In the genomic region with DNA sequence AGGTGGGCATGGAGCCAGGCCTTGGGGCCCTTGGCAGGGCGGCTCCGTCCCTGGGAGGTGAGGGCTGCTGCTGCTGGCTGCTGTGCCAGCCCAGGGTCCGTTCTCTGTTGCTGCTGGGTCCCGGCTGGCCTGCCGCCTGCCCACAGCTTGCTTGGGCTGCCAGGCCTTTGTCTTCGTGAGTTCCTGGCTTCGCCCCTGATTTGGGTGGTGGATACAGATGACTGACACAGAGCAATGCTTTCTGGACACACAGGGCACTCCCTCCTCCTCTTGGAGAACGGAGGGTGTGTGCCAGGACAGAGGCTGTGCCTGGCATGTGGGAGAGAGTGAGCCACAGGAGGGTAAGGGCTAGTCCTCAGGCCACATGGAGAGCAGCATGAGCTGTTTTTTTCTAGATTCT, we compare ENCODE assay signal across 18 cellular contexts.
DNase-seq lines count a peak whose midpoint lies in the region; ATAC-seq, FAIRE-seq and TF ChIP-seq lines count a peak whose summit lies in the region.
"Had no signal": no experiment of that assay in that cellular context is flagged by ENCODE, and none has a peak within 500 bp of the region (broad histone marks: within the 10 kb centered on the region; RNA-seq: fewer than 3 reads in every experiment).

No MANE protein-coding gene starts in this region.

- no peaks in the 10 kb centered on the region; a peak in 1 of 7 replicates for H3K4me1 ChIP-seq in H1 (replicated peaks in 1 of 4; ENCODE audit: control insufficient read depth in 3 of 4, insufficient read depth in 4 of 4, low read length in 3 of 4)
- H3K4me1 ChIP-seq: body of pancreas, HAP-1 had no signal

- H2AFZ ChIP-seq in H1 (ENCODE audit: low read length) = 0 out of 2 replicates have a peak overlapping the region, but pooled peaks have one; percentile 40

- H3K9me3 Mint-ChIP-seq in natural killer cell treated with Interleukin-12 subunit alpha and Interleukin-12 subunit beta and Interleukin-15 and Interleukin-18, amount 100 ng/mL, for 72 hours = no peaks in the 10 kb centered on the region
- H3K9me3 Mint-ChIP-seq in natural killer cell = no peaks in the 10 kb centered on the region
- H3K9me3 Mint-ChIP-seq in activated naive CD8-positive, alpha-beta T cell treated with anti-CD3 and anti-CD28 coated beads for 36 hours = no peaks in the 10 kb centered on the region
- H3K9me3 Mint-ChIP-seq: activated CD4-positive, alpha-beta memory T cell treated with anti-CD3 and anti-CD28 coated beads, Interleukin-2, amount 10 ng/mL, durations not matched to agents 7 days and 5 days; activated T-helper 2 cell treated with anti-CD3 and anti-CD28 coated beads, Interferon-gamma antibody, Interleukin-2, Interleukin-4, amounts not matched to agents 10 μg/mL and 5 μg/mL and 100 μg/mL, durations not matched to agents 14 hours and 24 hours and 36 hours had no signal

- no peak overlapping the region for H3K4me3 Mint-ChIP-seq in natural killer cell treated with Interleukin-12 subunit alpha and Interleukin-12 subunit beta and Interleukin-15 and Interleukin-18, amount 100 ng/mL, for 72 hours
- H3K4me3 Mint-ChIP-seq in natural killer cell = no peak overlapping the region
- H3K4me3 Mint-ChIP-seq in activated naive CD8-positive, alpha-beta T cell treated with anti-CD3 and anti-CD28 coated beads for 36 hours = no peak overlapping the region
- H3K4me3 Mint-ChIP-seq: activated CD4-positive, alpha-beta memory T cell treated with anti-CD3 and anti-CD28 coated beads, Interleukin-2, amount 10 ng/mL, durations not matched to agents 7 days and 5 days had no signal

- POLR2A ChIA-PET in H1 (lab: Charles Lee; ENCODE audit: partially characterized antibody) = no interaction called here

- H3K27ac Mint-ChIP-seq in natural killer cell treated with Interleukin-12 subunit alpha and Interleukin-12 subunit beta and Interleukin-15 and Interleukin-18, amount 100 ng/mL, for 72 hours = no peak overlapping the region
- H3K27ac Mint-ChIP-seq in natural killer cell = no peak overlapping the region
- H3K27ac Mint-ChIP-seq in activated naive CD8-positive, alpha-beta T cell treated with anti-CD3 and anti-CD28 coated beads for 36 hours = no peak overlapping the region
- H3K27ac Mint-ChIP-seq: activated CD4-positive, alpha-beta memory T cell treated with anti-CD3 and anti-CD28 coated beads, Interleukin-2, amount 10 ng/mL, durations not matched to agents 7 days and 5 days; activated T-helper 2 cell treated with anti-CD3 and anti-CD28 coated beads, Interferon-gamma antibody, Interleukin-2, Interleukin-4, amounts not matched to agents 10 μg/mL and 5 μg/mL and 100 μg/mL, durations not matched to agents 14 hours and 24 hours and 36 hours had no signal

- H3K36me3 Mint-ChIP-seq in natural killer cell treated with Interleukin-12 subunit alpha and Interleukin-12 subunit beta and Interleukin-15 and Interleukin-18, amount 100 ng/mL, for 72 hours = no peaks in the 10 kb centered on the region
- H3K36me3 Mint-ChIP-seq in natural killer cell = no peaks in the 10 kb centered on the region
- H3K36me3 Mint-ChIP-seq in activated naive CD8-positive, alpha-beta T cell treated with anti-CD3 and anti-CD28 coated beads for 36 hours = no peaks in the 10 kb centered on the region

- no peaks in the 10 kb centered on the region for H3K79me1 ChIP-seq in H1 (ENCODE audit: low read depth, low read length)

- no peak overlapping the region for H2BK5ac ChIP-seq in H1 (ENCODE audit: low read depth, low read length)

- H3K4me3 ChIP-seq in H1 (ENCODE audit: extremely low read depth in 1 of 4, insufficient read depth in 2 of 4, low read depth in 3 of 4, low read length in 4 of 4) = no peak overlapping the region
- H3K4me3 ChIP-seq: body of pancreas, HAP-1, SJCRH30, smooth muscle cell had no signal

- H3K27me3 ChIP-seq in H1 (replicated peaks in 1 of 4; ENCODE audit: control insufficient read depth in 3 of 4, extremely low read depth in 1 of 4, insufficient read depth in 3 of 4, low read length in 3 of 4) = no peaks in the 10 kb centered on the region
- H3K27me3 ChIP-seq: body of pancreas, SJCRH30 had no signal

- no peak overlapping the region for H2BK120ac ChIP-seq in H1 (replicated peaks; ENCODE audit: low read depth, low read length)

- H2BK20ac ChIP-seq in H1 (ENCODE audit: low read length) = no peak overlapping the region

- TF ChIP-seq POLR2A in H1 (IDR thresholded peaks at IDR 0.05; ENCODE audit: control extremely low read depth in 1 of 2, low read depth in 2 of 2, low read length in 2 of 2) = no peak

- no peak overlapping the region for H4K8ac ChIP-seq in H1 (ENCODE audit: extremely low read depth, insufficient read depth, low read length)

- WGBS in H1 (ENCODE audit: extremely low coverage in 1 of 2, insufficient coverage in 1 of 2, insufficient read length in 1 of 2, insufficient replicate concordance in 2 of 2, low coverage in 1 of 2, low lambda C conversion rate in 2 of 2, missing lambda C conversion rate in 1 of 2), 2 experiments = 95% methylated on average over 8 of the region's 8 CpGs; no CpG with 5 or more reads in 1 of the 2 experiments

- intact Hi-C loops in natural killer cell (cut with micrococcal nuclease) = no loop called here

- no peak overlapping the region for H3K4me2 ChIP-seq in H1 (ENCODE audit: insufficient read depth in 1 of 2, low read depth in 2 of 2, low read length in 2 of 2)
- H3K4me2 ChIP-seq: smooth muscle cell had no signal

- peaks cover 3 to 7% of the 10 kb centered on the region in 2 donors for H3K27me3 Mint-ChIP-seq in natural killer cell treated with Interleukin-12 subunit alpha and Interleukin-12 subunit beta and Interleukin-15 and Interleukin-18, amount 100 ng/mL, for 72 hours
- no peaks in the 10 kb centered on the region for H3K27me3 Mint-ChIP-seq in natural killer cell (ENCODE audit: low read depth in 2 of 2)
- H3K27me3 Mint-ChIP-seq in activated naive CD8-positive, alpha-beta T cell treated with anti-CD3 and anti-CD28 coated beads for 36 hours = no peaks in the 10 kb centered on the region

- no peak for TF ChIP-seq CTCF in natural killer cell (IDR thresholded peaks at IDR 0.05)
- TF ChIP-seq CTCF in H1 (IDR thresholded peaks at IDR 0.05; ENCODE audit: control extremely low read depth in 1 of 3, insufficient read depth in 1 of 3, low read depth in 1 of 3, low read length in 3 of 3) = no peak

- H4K20me1 ChIP-seq in H1 (replicated peaks in 1 of 2; ENCODE audit: control insufficient read depth in 1 of 2, insufficient read depth in 2 of 2, low read length in 2 of 2) = no peaks in the 10 kb centered on the region

- no peaks in the 10 kb centered on the region for H3K4me1 Mint-ChIP-seq in natural killer cell treated with Interleukin-12 subunit alpha and Interleukin-12 subunit beta and Interleukin-15 and Interleukin-18, amount 100 ng/mL, for 72 hours (ENCODE audit: low read depth in 2 of 2)
- no peaks in the 10 kb centered on the region for H3K4me1 Mint-ChIP-seq in natural killer cell
- H3K4me1 Mint-ChIP-seq in activated naive CD8-positive, alpha-beta T cell treated with anti-CD3 and anti-CD28 coated beads for 36 hours = no peaks in the 10 kb centered on the region
- H3K4me1 Mint-ChIP-seq: activated CD4-positive, alpha-beta memory T cell treated with anti-CD3 and anti-CD28 coated beads, Interleukin-2, amount 10 ng/mL, durations not matched to agents 7 days and 5 days had no signal

- no peaks in the 10 kb centered on the region for H3K9me3 ChIP-seq in H1 (ENCODE audit: insufficient read depth in 2 of 2, low read depth in 1 of 2, low read length in 1 of 2)
- H3K9me3 ChIP-seq: body of pancreas, HAP-1, SJCRH30 had no signal

- no peak for TF ChIP-seq RAD21 in H1 (IDR thresholded peaks at IDR 0.05 in 1 of 2, conservative IDR thresholded peaks at IDR 0.05 in 1 of 2; ENCODE audit: low read depth in 2 of 2, low read length in 2 of 2)

- no peaks in the 10 kb centered on the region for H3K23me2 ChIP-seq in H1 (ENCODE audit: low read depth, low read length)

- H3K9ac ChIP-seq in H1 (replicated peaks in 1 of 4; ENCODE audit: extremely low read depth in 1 of 4, low read depth in 3 of 4, low read length in 3 of 4) = no peak overlapping the region

- no peak overlapping the region for H4K91ac ChIP-seq in H1 (replicated peaks; ENCODE audit: insufficient read length, low read length)

- no peak overlapping the region for H2BK12ac ChIP-seq in H1 (ENCODE audit: low read depth, low read length)

- H3K14ac ChIP-seq in H1 (ENCODE audit: insufficient read length) = no peak overlapping the region

- no peak overlapping the region for H4K5ac ChIP-seq in H1 (ENCODE audit: insufficient read length, low read depth, low read length)

- no peak for ATAC-seq in natural killer cell treated with Interleukin-12 subunit alpha and Interleukin-12 subunit beta and Interleukin-15 and Interleukin-18, amount 100 ng/mL, for 72 hours
- ATAC-seq in natural killer cell (no peak), GM18498 (IDR thresholded peaks at IDR 0.05; ENCODE audit: unreplicated experiment) (no peak)
- ATAC-seq: body of pancreas, left colon had no signal

- H3K4ac ChIP-seq in H1 (replicated peaks; ENCODE audit: insufficient read length, low read depth, low read length) = no peak overlapping the region

- FAIRE-seq in H1 (lab: Jason Lieb, UNC) = no peak

- no peak overlapping the region for H3K27ac ChIP-seq in H1 (ENCODE audit: low read depth, low read length)
- H3K27ac ChIP-seq: body of pancreas, SJCRH30 had no signal

- no peak overlapping the region for H2AK5ac ChIP-seq in H1 (ENCODE audit: low read depth, low read length)

- H3K79me2 ChIP-seq in H1 (ENCODE audit: control insufficient read depth in 1 of 2, insufficient read depth in 2 of 2, low read length in 2 of 2) = no peaks in the 10 kb centered on the region

- H3K18ac ChIP-seq in H1 (ENCODE audit: extremely low read depth, low read length) = no peak overlapping the region

- no peak overlapping the region for H3K56ac ChIP-seq in H1 (replicated peaks; ENCODE audit: insufficient read length, low read depth, low read length)

- H3K36me3 ChIP-seq in H1 (ENCODE audit: control insufficient read depth in 2 of 4, insufficient read depth in 4 of 4, low read length in 3 of 4) = no peaks in the 10 kb centered on the region
- H3K36me3 ChIP-seq: HAP-1, SJCRH30 had no signal

- DNase-seq in natural killer cell treated with Interleukin-12 subunit alpha and Interleukin-12 subunit beta and Interleukin-15 and Interleukin-18, amount 100 ng/mL, for 72 hours (ENCODE audit: low spot score) = peak; percentile 41
- DNase-seq in natural killer cell (no peak), H1 (ENCODE audit: low read depth in 1 of 2, low spot score in 2 of 2) (no peak), midbrain (lab: John Stamatoyannopoulos, UW) (peak; percentile 32), DMS53 (lab: John Stamatoyannopoulos, UW) (no peak), ecto neural progenitor cell (ENCODE audit: low spot score) (no peak)
- DNase-seq in activated naive CD8-positive, alpha-beta T cell treated with anti-CD3 and anti-CD28 coated beads for 36 hours = no peak
- DNase-seq: activated CD4-positive, alpha-beta memory T cell treated with anti-CD3 and anti-CD28 coated beads, Interleukin-2, amount 10 ng/mL, durations not matched to agents 7 days and 5 days; body of pancreas; effector memory CD4-positive, alpha-beta T cell; Kasumi-1; NCI-H187 treated with DMSO at 0.1 percent for 48 hours; SJCRH30 had no signal

- H2BK15ac ChIP-seq in H1 (ENCODE audit: low read length) = no peak overlapping the region

- CTCF ChIA-PET in H1 (lab: Charles Lee; ENCODE audit: partially characterized antibody) = interaction anchor here (1.0 to 3.3 kb wide), 6 partner anchors 15 to 88 kb away, joined by 3 to 17 read pairs (median 3); no protein-coding TSS in a partner anchor

- H3K23ac ChIP-seq in H1 (ENCODE audit: insufficient read length) = no peak overlapping the region

- TF ChIP-seq EP300 in H1 (IDR thresholded peaks at IDR 0.05; ENCODE audit: borderline replicate concordance in 1 of 2, low read depth in 2 of 2, low read length in 2 of 2) = no peak

Comparison
In these comparisons a context has a peak if more than half of its experiments do, and no peak if none do; other contexts are left out.
1. DNase-seq: peak in natural killer cell treated with Interleukin-12 subunit alpha and Interleukin-12 subunit beta and Interleukin-15 and Interleukin-18, amount 100 ng/mL, for 72 hours (single experiment) and midbrain (single experiment); none in natural killer cell (single experiment), H1 (0 of 2), DMS53 (single experiment), activated naive CD8-positive, alpha-beta T cell treated with anti-CD3 and anti-CD28 coated beads for 36 hours (single experiment) and ecto neural progenitor cell (single experiment).